ENCODE assay signal across 10 cellular contexts in genomic region chr5:143398053-143398355, GRCh38. TPM values are rescaled to one million over a fixed set of nuclear protein-coding genes. Genes with fewer than 3 reads are reported as not detected.
DNase-seq lines count a peak whose midpoint lies in the region; ATAC-seq, FAIRE-seq and TF ChIP-seq lines count a peak whose summit lies in the region.
"Had no signal": no experiment of that assay in that cellular context is flagged by ENCODE, and none has a peak within 500 bp of the region (broad histone marks: within the 10 kb centered on the region; RNA-seq: fewer than 3 reads in every experiment).

No MANE protein-coding gene starts in this region.

- H3K79me2 ChIP-seq in DOHH2 (ENCODE audit: control insufficient read depth, low read length), result peaks cover 100% of the 10 kb centered on the region
- H3K79me2 ChIP-seq in OCI-LY3 (ENCODE audit: low read length), result peaks cover 100% of the 10 kb centered on the region

- ATAC-seq in GM21717 (IDR thresholded peaks at IDR 0.05; ENCODE audit: unreplicated experiment), result no peak
- ATAC-seq in HG03457 (IDR thresholded peaks at IDR 0.05; ENCODE audit: unreplicated experiment), result no peak

- H4K20me1 ChIP-seq in DOHH2 (ENCODE audit: control insufficient read depth, insufficient read depth, low read depth, low read length) (peaks cover 37% of the 10 kb centered on the region), OCI-LY3 (ENCODE audit: insufficient read depth, low read length) (peaks cover 29% of the 10 kb centered on the region)

- DNase-seq in endodermal cell, result no peak
- no peak for DNase-seq in osteocyte (ENCODE audit: extremely low spot score, unreplicated experiment)
- no peak for DNase-seq in D721Med (ENCODE audit: insufficient read length, low spot score)
- no peak for DNase-seq in COR-L47 (lab: John Stamatoyannopoulos, UW)
- DNase-seq: mesendoderm had no signal

- H3K4me3 Mint-ChIP-seq in endodermal cell (peak overlapping the region; percentile 29), osteocyte (ENCODE audit: unreplicated experiment) (peak overlapping the region; percentile 14)

- H3K36me3 ChIP-seq in DOHH2 (ENCODE audit: control insufficient read depth, low read length) (peaks cover 95% of the 10 kb centered on the region), OCI-LY3 (replicated peaks; ENCODE audit: low read depth, low read length) (peaks cover 25% of the 10 kb centered on the region), endodermal cell (ENCODE audit: control insufficient read depth, insufficient read depth, low read length) (peaks cover 8% of the 10 kb centered on the region)

- no peak for TF ChIP-seq CTCF in DOHH2 (IDR thresholded peaks at IDR 0.05; ENCODE audit: low read depth, low read length, poor library complexity, severe bottlenecking)
- TF ChIP-seq CTCF in OCI-LY3 (IDR thresholded peaks at IDR 0.05; ENCODE audit: low read depth, low read length), result no peak
- TF ChIP-seq CTCF in endodermal cell (conservative IDR thresholded peaks at IDR 0.05), result no peak
- no peak for TF ChIP-seq CTCF in osteocyte (IDR thresholded peaks at IDR 0.05)
- TF ChIP-seq CTCF in D721Med (IDR thresholded peaks at IDR 0.05; ENCODE audit: insufficient read depth, missing control alignments), result no peak

- H3K4me1 ChIP-seq in DOHH2 (ENCODE audit: control insufficient read depth, low read length) (peaks cover 82% of the 10 kb centered on the region), OCI-LY3 (ENCODE audit: low read length) (peaks cover 23% of the 10 kb centered on the region), endodermal cell (ENCODE audit: control insufficient read depth, insufficient read depth, low read length) (peaks cover 7% of the 10 kb centered on the region)

- peak overlapping the region; percentile 86 for H3K9ac ChIP-seq in OCI-LY3 (ENCODE audit: low read length)
- no peak overlapping the region for H3K9ac ChIP-seq in endodermal cell (ENCODE audit: extremely low read depth, low read length, poor library complexity, severe bottlenecking)

- H3K36me3 Mint-ChIP-seq in endodermal cell (ENCODE audit: low read depth) (peaks cover 13% of the 10 kb centered on the region), osteocyte (ENCODE audit: unreplicated experiment) (peaks cover 15% of the 10 kb centered on the region)

- H3K27me3 Mint-ChIP-seq in endodermal cell (ENCODE audit: insufficient read depth) (peaks cover 22% of the 10 kb centered on the region), osteocyte (ENCODE audit: unreplicated experiment) (no peaks in the 10 kb centered on the region)

- 44% methylated on average over 2 of the region's 2 CpGs; no CpG with 5 or more reads in 1 of the 2 experiments for WGBS in endodermal cell (ENCODE audit: insufficient coverage in 1 of 2, insufficient read length in 1 of 2), 2 experiments

- peaks cover 18% of the 10 kb centered on the region for H3F3A ChIP-seq in DOHH2 (ENCODE audit: control insufficient read depth, insufficient read depth)

- H3K27ac Mint-ChIP-seq in endodermal cell (no peak overlapping the region), osteocyte (ENCODE audit: unreplicated experiment) (no peak overlapping the region)

- no peak for FAIRE-seq in D721Med (lab: Jason Lieb, UNC)

- H3K9me3 ChIP-seq in DOHH2 (ENCODE audit: control insufficient read depth, insufficient read depth, low read length) (no peaks in the 10 kb centered on the region), OCI-LY3 (ENCODE audit: insufficient read depth, low read length) (no peaks in the 10 kb centered on the region), endodermal cell (ENCODE audit: control insufficient read depth, low read length) (no peaks in the 10 kb centered on the region)
- H3K9me3 ChIP-seq: SJSA1 had no signal

- H3K4me2 ChIP-seq in DOHH2 (ENCODE audit: low read length) (peak overlapping the region; percentile 81), OCI-LY3 (ENCODE audit: low read length) (peak overlapping the region; percentile 75)

- H2AFZ ChIP-seq in OCI-LY3 (ENCODE audit: low read depth, low read length), result no peak overlapping the region

- H3K4me3 ChIP-seq in DOHH2 (ENCODE audit: low read length) (peak overlapping the region; percentile 88), OCI-LY3 (ENCODE audit: low read length) (peak overlapping the region; percentile 99), endodermal cell (ENCODE audit: low read length) (peak overlapping the region; percentile 79)
- H3K4me3 ChIP-seq: SJSA1 had no signal

- peaks cover 55% of the 10 kb centered on the region for H3K4me1 Mint-ChIP-seq in endodermal cell
- peaks cover 75% of the 10 kb centered on the region for H3K4me1 Mint-ChIP-seq in osteocyte (ENCODE audit: unreplicated experiment)

- peak overlapping the region; percentile 26 for H3K27ac ChIP-seq in DOHH2 (ENCODE audit: low read depth, low read length)
- peak overlapping the region; percentile 98 for H3K27ac ChIP-seq in OCI-LY3 (ENCODE audit: low read length)
- H3K27ac ChIP-seq in endodermal cell (ENCODE audit: low read depth, low read length), result no peak overlapping the region
- H3K27ac ChIP-seq: SJSA1 had no signal

- H3K9me3 Mint-ChIP-seq in endodermal cell (no peaks in the 10 kb centered on the region), osteocyte (ENCODE audit: unreplicated experiment) (no peaks in the 10 kb centered on the region)

- no peaks in the 10 kb centered on the region for H3K9me2 ChIP-seq in DOHH2 (replicated peaks; ENCODE audit: control insufficient read depth, low read length)

- H3K27me3 ChIP-seq in DOHH2 (ENCODE audit: control insufficient read depth, low read length), result no peaks in the 10 kb centered on the region
- no peaks in the 10 kb centered on the region for H3K27me3 ChIP-seq in OCI-LY3 (ENCODE audit: low read depth, low read length)
- no peaks in the 10 kb centered on the region for H3K27me3 ChIP-seq in endodermal cell (ENCODE audit: control insufficient read depth, insufficient read depth, low read length, poor library complexity, severe bottlenecking)
- H3K27me3 ChIP-seq: SJSA1 had no signal

RNA-seq across cellular contexts. Expression of gene NR3C1, which starts 5.5 kb away (rescaled TPM):
- total RNA-seq in endodermal cell, result 10 to 100 TPM in 1 of 2 donors, 1 to 10 TPM in 1; 9.5 to 20.5 TPM
- polyA plus RNA-seq in endodermal cell (2013, experiment 1 of 2), result 5.1 TPM
- polyA plus RNA-seq in endodermal cell (2013, experiment 2 of 2), result 4.6 TPM
- 42.6 and 47.8 TPM in 2 replicates for total RNA-seq in osteocyte
